ENCODE assay signal across 13 cellular contexts in the genomic region with DNA sequence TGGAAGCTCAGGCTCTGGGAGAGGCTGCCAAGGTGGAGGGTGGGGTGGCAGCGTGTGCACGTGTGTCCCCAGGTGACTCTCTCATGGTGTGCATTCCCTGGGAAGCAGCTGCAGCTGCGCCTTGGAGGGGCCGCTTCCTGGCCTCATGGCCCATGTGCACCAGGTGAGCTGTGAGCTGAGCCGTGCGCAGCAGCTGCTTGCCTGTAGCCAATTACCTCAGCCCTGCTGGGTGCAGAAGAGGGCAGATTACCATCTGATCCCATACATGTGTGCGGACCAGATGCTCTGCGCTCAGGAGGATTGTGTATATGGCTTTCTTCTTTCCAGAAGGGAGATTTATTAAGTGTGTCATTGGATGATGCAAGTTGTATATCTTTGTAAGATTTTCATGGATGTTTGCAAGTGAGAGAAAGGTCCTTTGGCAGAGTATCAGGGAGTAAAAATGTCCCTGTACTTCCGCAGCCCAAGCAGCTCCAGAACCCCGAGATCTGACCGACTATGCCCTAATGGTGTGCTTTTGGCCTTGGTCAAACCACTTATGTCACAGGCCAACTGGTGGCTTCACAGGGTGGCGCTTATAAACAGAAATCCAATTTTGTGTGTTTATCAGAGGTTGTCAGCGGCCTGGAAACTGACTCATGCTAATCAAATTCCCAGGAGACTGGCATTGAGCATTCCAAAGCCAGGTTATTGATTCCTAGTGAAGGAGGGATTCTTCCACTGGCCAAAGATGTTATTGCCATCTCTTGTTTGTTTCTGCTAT.
A peak's percentile ranks its signal among the peaks of the same experiment; 100 is the strongest.
DNase-seq lines count a peak whose midpoint lies in the region; ATAC-seq, FAIRE-seq and TF ChIP-seq lines count a peak whose summit lies in the region.
"Had no signal": no experiment of that assay in that cellular context is flagged by ENCODE, and none has a peak within 500 bp of the region (broad histone marks: within the 10 kb centered on the region; RNA-seq: fewer than 3 reads in every experiment).

No MANE protein-coding gene starts in this region.

- DNase-seq in D721Med (ENCODE audit: insufficient read length, low spot score) (peak; percentile 74), NCI-H128 (lab: John Stamatoyannopoulos, UW; ENCODE audit: unreplicated experiment) (peak; percentile 28), mucosa of descending colon (peak; percentile 38 to 56 (median 41)), ecto neural progenitor cell (ENCODE audit: low spot score) (no peak)
- DNase-seq: activated naive CD4-positive, alpha-beta T cell treated with anti-CD3 and anti-CD28 coated beads, Interleukin-2, amount 50 U/mL, for 16 hours; caudate nucleus; islet precursor cell had no signal

- no peaks in the 10 kb centered on the region for H3K9me3 ChIP-seq in mucosa of descending colon
- H3K9me3 ChIP-seq: tibial nerve had no signal

- TF ChIP-seq CTCF in D721Med (IDR thresholded peaks at IDR 0.05; ENCODE audit: insufficient read depth, missing control alignments): no peak
- no peak for TF ChIP-seq CTCF in mucosa of descending colon (IDR thresholded peaks at IDR 0.05)

- peak; percentile 69; the same call in 2 of the 3 replicates for ATAC-seq in SK-N-SH treated with all-trans-retinoic acid at 6 μM for 48 hours
- ATAC-seq in mucosa of descending colon: peak; percentile 80
- ATAC-seq in GM21723 (IDR thresholded peaks at IDR 0.05; ENCODE audit: unreplicated experiment): no peak
- no peak for ATAC-seq in HG03439 (IDR thresholded peaks at IDR 0.05; ENCODE audit: unreplicated experiment)

- FAIRE-seq in D721Med (lab: Jason Lieb, UNC): peak; percentile 85
- FAIRE-seq: GM12892, TTC549 had no signal

- H3K36me3 ChIP-seq in mucosa of descending colon (ENCODE audit: low read depth): no peaks in the 10 kb centered on the region
- H3K36me3 ChIP-seq: tibial nerve had no signal

- no peak overlapping the region for H3K4me3 ChIP-seq in mucosa of descending colon
- H3K4me3 ChIP-seq: tibial nerve had no signal

- peaks cover 4% of the 10 kb centered on the region for H3K4me1 ChIP-seq in mucosa of descending colon (ENCODE audit: low read depth)

- intact Hi-C loops in mucosa of descending colon (cut with DNase I, micrococcal nuclease): no loop called here

TF ChIP-seq in SK-N-SH treated with all-trans-retinoic acid at 6 μM for 48 hours, 23 proteins besides CTCF, POLR2A, EP300 and RAD21:
- TF ChIP-seq SNAI2 (CRISPR knock-in tag; IDR thresholded peaks at IDR 0.05) (no peak), TCF4 (CRISPR knock-in tag; IDR thresholded peaks at IDR 0.05; ENCODE audit: borderline replicate concordance) (peak; percentile 96)
- TF ChIP-seq, protein P1, sequence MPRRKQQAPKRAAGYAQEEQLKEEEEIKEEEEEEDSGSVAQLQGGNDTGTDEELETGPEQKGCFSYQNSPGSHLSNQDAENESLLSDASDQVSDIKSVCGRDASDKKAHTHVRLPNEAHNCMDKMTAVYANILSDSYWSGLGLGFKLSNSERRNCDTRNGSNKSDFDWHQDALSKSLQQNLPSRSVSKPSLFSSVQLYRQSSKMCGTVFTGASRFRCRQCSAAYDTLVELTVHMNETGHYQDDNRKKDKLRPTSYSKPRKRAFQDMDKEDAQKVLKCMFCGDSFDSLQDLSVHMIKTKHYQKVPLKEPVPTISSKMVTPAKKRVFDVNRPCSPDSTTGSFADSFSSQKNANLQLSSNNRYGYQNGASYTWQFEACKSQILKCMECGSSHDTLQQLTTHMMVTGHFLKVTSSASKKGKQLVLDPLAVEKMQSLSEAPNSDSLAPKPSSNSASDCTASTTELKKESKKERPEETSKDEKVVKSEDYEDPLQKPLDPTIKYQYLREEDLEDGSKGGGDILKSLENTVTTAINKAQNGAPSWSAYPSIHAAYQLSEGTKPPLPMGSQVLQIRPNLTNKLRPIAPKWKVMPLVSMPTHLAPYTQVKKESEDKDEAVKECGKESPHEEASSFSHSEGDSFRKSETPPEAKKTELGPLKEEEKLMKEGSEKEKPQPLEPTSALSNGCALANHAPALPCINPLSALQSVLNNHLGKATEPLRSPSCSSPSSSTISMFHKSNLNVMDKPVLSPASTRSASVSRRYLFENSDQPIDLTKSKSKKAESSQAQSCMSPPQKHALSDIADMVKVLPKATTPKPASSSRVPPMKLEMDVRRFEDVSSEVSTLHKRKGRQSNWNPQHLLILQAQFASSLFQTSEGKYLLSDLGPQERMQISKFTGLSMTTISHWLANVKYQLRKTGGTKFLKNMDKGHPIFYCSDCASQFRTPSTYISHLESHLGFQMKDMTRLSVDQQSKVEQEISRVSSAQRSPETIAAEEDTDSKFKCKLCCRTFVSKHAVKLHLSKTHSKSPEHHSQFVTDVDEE (CRISPR knock-in tag; IDR thresholded peaks at IDR 0.05): peak; percentile 54; the same call in 1 of the 2 replicates
- TF ChIP-seq, protein P2, sequence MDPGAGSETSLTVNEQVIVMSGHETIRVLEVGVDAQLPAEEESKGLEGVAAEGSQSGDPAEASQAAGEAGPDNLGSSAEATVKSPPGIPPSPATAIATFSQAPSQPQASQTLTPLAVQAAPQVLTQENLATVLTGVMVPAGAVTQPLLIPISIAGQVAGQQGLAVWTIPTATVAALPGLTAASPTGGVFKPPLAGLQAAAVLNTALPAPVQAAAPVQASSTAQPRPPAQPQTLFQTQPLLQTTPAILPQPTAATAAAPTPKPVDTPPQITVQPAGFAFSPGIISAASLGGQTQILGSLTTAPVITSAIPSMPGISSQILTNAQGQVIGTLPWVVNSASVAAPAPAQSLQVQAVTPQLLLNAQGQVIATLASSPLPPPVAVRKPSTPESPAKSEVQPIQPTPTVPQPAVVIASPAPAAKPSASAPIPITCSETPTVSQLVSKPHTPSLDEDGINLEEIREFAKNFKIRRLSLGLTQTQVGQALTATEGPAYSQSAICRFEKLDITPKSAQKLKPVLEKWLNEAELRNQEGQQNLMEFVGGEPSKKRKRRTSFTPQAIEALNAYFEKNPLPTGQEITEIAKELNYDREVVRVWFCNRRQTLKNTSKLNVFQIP (CRISPR knock-in tag; IDR thresholded peaks at IDR 0.05; ENCODE audit: borderline replicate concordance, low read depth): no peak

Comparison
In these comparisons a context has a peak if more than half of its experiments do, and no peak if none do; other contexts are left out.
1. ATAC-seq: peak in SK-N-SH treated with all-trans-retinoic acid at 6 μM for 48 hours (single experiment) and mucosa of descending colon (single experiment); none in GM21723 (single experiment) and HG03439 (single experiment).